ENCODE assay signal across 1 cellular context in the genomic region with DNA sequence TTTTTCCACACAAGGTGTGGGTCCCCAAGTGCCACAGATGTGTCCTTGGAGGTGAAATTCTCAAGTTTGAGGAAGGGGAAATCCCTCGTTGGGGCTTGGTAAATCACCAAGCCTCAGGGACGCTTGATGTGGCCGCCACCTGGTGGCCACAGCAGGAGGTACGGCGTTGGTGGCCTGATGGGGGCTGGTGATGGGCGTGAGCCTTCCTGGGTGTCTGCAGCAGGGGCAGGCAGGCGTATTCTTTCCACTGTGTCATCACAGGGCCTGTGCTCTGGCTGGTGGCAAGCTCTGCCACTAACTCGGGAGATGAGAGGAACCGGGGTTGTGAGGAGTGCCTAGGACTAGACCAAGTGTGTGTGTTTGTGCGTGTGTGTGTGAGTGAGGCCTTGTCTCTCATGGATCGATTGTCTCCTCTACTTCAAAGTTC.
TF ChIP-seq lines count a peak whose summit lies in the region.

No MANE protein-coding gene starts in this region.

TF ChIP-seq in HepG2, 621 proteins besides CTCF, POLR2A, EP300 and RAD21 (continued from another document):
- TF ChIP-seq, protein P1, sequence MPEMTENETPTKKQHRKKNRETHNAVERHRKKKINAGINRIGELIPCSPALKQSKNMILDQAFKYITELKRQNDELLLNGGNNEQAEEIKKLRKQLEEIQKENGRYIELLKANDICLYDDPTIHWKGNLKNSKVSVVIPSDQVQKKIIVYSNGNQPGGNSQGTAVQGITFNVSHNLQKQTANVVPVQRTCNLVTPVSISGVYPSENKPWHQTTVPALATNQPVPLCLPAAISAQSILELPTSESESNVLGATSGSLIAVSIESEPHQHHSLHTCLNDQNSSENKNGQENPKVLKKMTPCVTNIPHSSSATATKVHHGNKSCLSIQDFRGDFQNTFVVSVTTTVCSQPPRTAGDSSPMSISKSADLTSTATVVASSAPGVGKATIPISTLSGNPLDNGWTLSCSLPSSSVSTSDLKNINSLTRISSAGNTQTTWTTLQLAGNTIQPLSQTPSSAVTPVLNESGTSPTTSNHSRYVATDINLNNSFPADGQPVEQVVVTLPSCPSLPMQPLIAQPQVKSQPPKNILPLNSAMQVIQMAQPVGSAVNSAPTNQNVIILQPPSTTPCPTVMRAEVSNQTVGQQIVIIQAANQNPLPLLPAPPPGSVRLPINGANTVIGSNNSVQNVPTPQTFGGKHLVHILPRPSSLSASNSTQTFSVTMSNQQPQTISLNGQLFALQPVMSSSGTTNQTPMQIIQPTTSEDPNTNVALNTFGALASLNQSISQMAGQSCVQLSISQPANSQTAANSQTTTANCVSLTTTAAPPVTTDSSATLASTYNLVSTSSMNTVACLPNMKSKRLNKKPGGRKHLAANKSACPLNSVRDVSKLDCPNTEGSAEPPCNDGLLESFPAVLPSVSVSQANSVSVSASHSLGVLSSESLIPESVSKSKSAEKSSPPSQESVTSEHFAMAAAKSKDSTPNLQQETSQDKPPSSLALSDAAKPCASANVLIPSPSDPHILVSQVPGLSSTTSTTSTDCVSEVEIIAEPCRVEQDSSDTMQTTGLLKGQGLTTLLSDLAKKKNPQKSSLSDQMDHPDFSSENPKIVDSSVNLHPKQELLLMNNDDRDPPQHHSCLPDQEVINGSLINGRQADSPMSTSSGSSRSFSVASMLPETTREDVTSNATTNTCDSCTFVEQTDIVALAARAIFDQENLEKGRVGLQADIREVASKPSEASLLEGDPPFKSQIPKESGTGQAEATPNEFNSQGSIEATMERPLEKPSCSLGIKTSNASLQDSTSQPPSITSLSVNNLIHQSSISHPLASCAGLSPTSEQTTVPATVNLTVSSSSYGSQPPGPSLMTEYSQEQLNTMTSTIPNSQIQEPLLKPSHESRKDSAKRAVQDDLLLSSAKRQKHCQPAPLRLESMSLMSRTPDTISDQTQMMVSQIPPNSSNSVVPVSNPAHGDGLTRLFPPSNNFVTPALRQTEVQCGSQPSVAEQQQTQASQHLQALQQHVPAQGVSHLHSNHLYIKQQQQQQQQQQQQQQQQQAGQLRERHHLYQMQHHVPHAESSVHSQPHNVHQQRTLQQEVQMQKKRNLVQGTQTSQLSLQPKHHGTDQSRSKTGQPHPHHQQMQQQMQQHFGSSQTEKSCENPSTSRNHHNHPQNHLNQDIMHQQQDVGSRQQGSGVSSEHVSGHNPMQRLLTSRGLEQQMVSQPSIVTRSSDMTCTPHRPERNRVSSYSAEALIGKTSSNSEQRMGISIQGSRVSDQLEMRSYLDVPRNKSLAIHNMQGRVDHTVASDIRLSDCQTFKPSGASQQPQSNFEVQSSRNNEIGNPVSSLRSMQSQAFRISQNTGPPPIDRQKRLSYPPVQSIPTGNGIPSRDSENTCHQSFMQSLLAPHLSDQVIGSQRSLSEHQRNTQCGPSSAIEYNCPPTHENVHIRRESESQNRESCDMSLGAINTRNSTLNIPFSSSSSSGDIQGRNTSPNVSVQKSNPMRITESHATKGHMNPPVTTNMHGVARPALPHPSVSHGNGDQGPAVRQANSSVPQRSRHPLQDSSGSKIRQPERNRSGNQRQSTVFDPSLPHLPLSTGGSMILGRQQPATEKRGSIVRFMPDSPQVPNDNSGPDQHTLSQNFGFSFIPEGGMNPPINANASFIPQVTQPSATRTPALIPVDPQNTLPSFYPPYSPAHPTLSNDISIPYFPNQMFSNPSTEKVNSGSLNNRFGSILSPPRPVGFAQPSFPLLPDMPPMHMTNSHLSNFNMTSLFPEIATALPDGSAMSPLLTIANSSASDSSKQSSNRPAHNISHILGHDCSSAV (CRISPR knock-in tag; IDR thresholded peaks at IDR 0.05; ENCODE audit: borderline replicate concordance) = no peak
- TF ChIP-seq ISX (CRISPR knock-in tag; conservative IDR thresholded peaks at IDR 0.05) = no peak
- TF ChIP-seq FOSL2 (CRISPR knock-in tag; IDR thresholded peaks at IDR 0.05) = peak; percentile 34; the same call in 1 of the 2 replicates
- no peak for TF ChIP-seq ZNF879 (CRISPR knock-in tag; IDR thresholded peaks at IDR 0.05)
- peak; percentile 41; the same call in 1 of the 2 replicates for TF ChIP-seq HDAC1 (CRISPR knock-in tag; IDR thresholded peaks at IDR 0.05)
- no peak for TF ChIP-seq YEATS4 (CRISPR knock-in tag; IDR thresholded peaks at IDR 0.05; ENCODE audit: borderline replicate concordance)
- peak; percentile 62; the same call in 1 of the 2 replicates for TF ChIP-seq ZNF772 (CRISPR knock-in tag; IDR thresholded peaks at IDR 0.05)
- TF ChIP-seq XBP1 (CRISPR knock-in tag; IDR thresholded peaks at IDR 0.05) = no peak
- TF ChIP-seq NKX3-1 (CRISPR knock-in tag; IDR thresholded peaks at IDR 0.05) = no peak
- TF ChIP-seq, protein P2, sequence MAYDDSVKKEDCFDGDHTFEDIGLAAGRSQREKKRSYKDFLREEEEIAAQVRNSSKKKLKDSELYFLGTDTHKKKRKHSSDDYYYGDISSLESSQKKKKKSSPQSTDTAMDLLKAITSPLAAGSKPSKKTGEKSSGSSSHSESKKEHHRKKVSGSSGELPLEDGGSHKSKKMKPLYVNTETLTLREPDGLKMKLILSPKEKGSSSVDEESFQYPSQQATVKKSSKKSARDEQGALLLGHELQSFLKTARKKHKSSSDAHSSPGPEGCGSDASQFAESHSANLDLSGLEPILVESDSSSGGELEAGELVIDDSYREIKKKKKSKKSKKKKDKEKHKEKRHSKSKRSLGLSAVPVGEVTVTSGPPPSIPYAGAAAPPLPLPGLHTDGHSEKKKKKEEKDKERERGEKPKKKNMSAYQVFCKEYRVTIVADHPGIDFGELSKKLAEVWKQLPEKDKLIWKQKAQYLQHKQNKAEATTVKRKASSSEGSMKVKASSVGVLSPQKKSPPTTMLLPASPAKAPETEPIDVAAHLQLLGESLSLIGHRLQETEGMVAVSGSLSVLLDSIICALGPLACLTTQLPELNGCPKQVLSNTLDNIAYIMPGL (CRISPR knock-in tag; IDR thresholded peaks at IDR 0.05; ENCODE audit: borderline replicate concordance in 1 of 2, low read depth in 1 of 2) = peak; percentile 61 to 74; a peak in 2 of 4 replicates
- TF ChIP-seq, protein P3, sequence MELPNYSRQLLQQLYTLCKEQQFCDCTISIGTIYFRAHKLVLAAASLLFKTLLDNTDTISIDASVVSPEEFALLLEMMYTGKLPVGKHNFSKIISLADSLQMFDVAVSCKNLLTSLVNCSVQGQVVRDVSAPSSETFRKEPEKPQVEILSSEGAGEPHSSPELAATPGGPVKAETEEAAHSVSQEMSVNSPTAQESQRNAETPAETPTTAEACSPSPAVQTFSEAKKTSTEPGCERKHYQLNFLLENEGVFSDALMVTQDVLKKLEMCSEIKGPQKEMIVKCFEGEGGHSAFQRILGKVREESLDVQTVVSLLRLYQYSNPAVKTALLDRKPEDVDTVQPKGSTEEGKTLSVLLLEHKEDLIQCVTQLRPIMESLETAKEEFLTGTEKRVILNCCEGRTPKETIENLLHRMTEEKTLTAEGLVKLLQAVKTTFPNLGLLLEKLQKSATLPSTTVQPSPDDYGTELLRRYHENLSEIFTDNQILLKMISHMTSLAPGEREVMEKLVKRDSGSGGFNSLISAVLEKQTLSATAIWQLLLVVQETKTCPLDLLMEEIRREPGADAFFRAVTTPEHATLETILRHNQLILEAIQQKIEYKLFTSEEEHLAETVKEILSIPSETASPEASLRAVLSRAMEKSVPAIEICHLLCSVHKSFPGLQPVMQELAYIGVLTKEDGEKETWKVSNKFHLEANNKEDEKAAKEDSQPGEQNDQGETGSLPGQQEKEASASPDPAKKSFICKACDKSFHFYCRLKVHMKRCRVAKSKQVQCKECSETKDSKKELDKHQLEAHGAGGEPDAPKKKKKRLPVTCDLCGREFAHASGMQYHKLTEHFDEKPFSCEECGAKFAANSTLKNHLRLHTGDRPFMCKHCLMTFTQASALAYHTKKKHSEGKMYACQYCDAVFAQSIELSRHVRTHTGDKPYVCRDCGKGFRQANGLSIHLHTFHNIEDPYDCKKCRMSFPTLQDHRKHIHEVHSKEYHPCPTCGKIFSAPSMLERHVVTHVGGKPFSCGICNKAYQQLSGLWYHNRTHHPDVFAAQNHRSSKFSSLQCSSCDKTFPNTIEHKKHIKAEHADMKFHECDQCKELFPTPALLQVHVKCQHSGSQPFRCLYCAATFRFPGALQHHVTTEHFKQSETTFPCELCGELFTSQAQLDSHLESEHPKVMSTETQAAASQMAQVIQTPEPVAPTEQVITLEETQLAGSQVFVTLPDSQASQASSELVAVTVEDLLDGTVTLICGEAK (IDR thresholded peaks at IDR 0.05) = no peak
- TF ChIP-seq, protein P3 (CRISPR knock-in tag; IDR thresholded peaks at IDR 0.05) = peak; percentile 42; the same call in 1 of the 2 replicates
- TF ChIP-seq KLF12 (CRISPR knock-in tag; IDR thresholded peaks at IDR 0.05; ENCODE audit: borderline replicate concordance) = no peak
- no peak for TF ChIP-seq MAFF (IDR thresholded peaks at IDR 0.05; ENCODE audit: low read depth, low read length)
- TF ChIP-seq, protein P4, sequence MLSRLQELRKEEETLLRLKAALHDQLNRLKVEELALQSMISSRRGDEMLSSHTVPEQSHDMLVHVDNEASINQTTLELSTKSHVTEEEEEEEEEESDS (CRISPR knock-in tag; IDR thresholded peaks at IDR 0.05; ENCODE audit: borderline replicate concordance) = no peak
- peak; percentile 76; the same call in 1 of the 2 replicates for TF ChIP-seq ZNF556 (CRISPR knock-in tag; IDR thresholded peaks at IDR 0.05; ENCODE audit: borderline replicate concordance)
- no peak for TF ChIP-seq MIER3 (CRISPR knock-in tag; IDR thresholded peaks at IDR 0.05; ENCODE audit: borderline replicate concordance)
- TF ChIP-seq ZMYM4 (CRISPR knock-in tag; IDR thresholded peaks at IDR 0.05) = no peak
- TF ChIP-seq ZNF101 (CRISPR knock-in tag; IDR thresholded peaks at IDR 0.05; ENCODE audit: borderline replicate concordance, low read depth) = no peak
- TF ChIP-seq MTF2 (CRISPR knock-in tag; IDR thresholded peaks at IDR 0.05; ENCODE audit: borderline replicate concordance) = no peak
- TF ChIP-seq HMGA1 (CRISPR knock-in tag; conservative IDR thresholded peaks at IDR 0.05) = no peak
